ENCODE assay signal across 13 cellular contexts in the genomic region with DNA sequence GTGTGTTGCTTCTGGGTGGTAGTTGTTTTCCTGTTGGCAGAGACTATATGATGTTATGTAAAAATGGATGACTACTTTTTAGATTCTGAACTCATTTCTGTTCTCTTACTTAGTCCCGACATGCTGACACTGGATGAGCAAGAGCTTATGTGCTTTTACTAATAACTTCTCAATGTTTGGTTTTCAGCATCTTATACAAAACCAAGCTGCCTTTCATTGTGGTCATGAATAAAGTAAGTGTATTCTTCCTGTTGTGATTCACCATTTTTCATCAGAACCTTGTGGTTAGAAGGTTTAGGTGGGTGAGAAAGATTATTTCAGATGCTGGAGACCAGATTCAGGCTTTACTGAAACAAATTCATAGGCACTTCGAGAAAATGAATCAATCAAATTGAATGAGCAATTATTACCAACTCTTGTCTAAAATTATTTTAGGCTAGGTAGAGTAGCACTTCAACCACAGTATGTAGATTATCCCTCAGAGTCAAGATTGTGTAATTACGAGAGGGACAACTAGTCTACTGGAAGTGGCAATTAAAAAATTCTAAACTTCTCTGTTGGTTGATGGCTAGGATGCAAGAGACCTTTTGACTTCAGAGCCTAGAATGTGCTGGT. TPM values are rescaled to one million over a fixed set of nuclear protein-coding genes. Genes with fewer than 3 reads are reported as not detected.
DNase-seq lines count a peak whose midpoint lies in the region; ATAC-seq and TF ChIP-seq lines count a peak whose summit lies in the region.
"Had no signal": no experiment of that assay in that cellular context is flagged by ENCODE, and none has a peak within 500 bp of the region (broad histone marks: within the 10 kb centered on the region; RNA-seq: fewer than 3 reads in every experiment).

No MANE protein-coding gene starts in this region.

- ATAC-seq in activated CD4-positive, CD25-positive, alpha-beta regulatory T cell treated with anti-CD3 and anti-CD28 coated beads, Interleukin-2, amount 50 U/mL, for 24 hours, result peak; percentile 91 to 94
- ATAC-seq in central memory CD8-positive, alpha-beta T cell (replicated peaks; ENCODE audit: extremely low read depth, poor library complexity, severe bottlenecking), result peak; percentile 86
- ATAC-seq: right lobe of liver had no signal

- POLR2A ChIA-PET in RWPE1 (lab: Yijun Ruan, JAX; ENCODE audit: low non-redundant PET), result no interaction called here

- no peak overlapping the region for H3K27ac ChIP-seq in RWPE1
- H3K27ac ChIP-seq: 22Rv1, right lobe of liver had no signal

- H3K4me3 ChIP-seq in skeletal muscle cell (ENCODE audit: low read depth, low read length), result no peak overlapping the region
- H3K4me3 ChIP-seq: right lobe of liver had no signal

- peaks cover 71% of the 10 kb centered on the region for H3K36me3 Mint-ChIP-seq in central memory CD8-positive, alpha-beta T cell (ENCODE audit: insufficient read depth)
- H3K36me3 Mint-ChIP-seq in glutamatergic neuron (ENCODE audit: unreplicated experiment), result no peaks in the 10 kb centered on the region

- peaks cover 18% of the 10 kb centered on the region for H3K4me1 Mint-ChIP-seq in central memory CD8-positive, alpha-beta T cell
- no peaks in the 10 kb centered on the region for H3K4me1 Mint-ChIP-seq in glutamatergic neuron (ENCODE audit: low read depth, unreplicated experiment)

- TF ChIP-seq CTCF in RWPE1 (conservative IDR thresholded peaks at IDR 0.05; ENCODE audit: low read depth) (no peak), glutamatergic neuron (IDR thresholded peaks at IDR 0.05; ENCODE audit: partially characterized antibody, unreplicated experiment) (no peak)

- H3K27me3 Mint-ChIP-seq in central memory CD8-positive, alpha-beta T cell, result no peaks in the 10 kb centered on the region
- H3K27me3 Mint-ChIP-seq in glutamatergic neuron (ENCODE audit: unreplicated experiment), result no peaks in the 10 kb centered on the region

- peak overlapping the region; percentile 12 for H3K4me3 Mint-ChIP-seq in central memory CD8-positive, alpha-beta T cell
- H3K4me3 Mint-ChIP-seq in glutamatergic neuron (ENCODE audit: unreplicated experiment), result no peak overlapping the region

- no peaks in the 10 kb centered on the region for H3K9me3 Mint-ChIP-seq in central memory CD8-positive, alpha-beta T cell
- no peaks in the 10 kb centered on the region for H3K9me3 Mint-ChIP-seq in glutamatergic neuron (ENCODE audit: unreplicated experiment)

- CTCF ChIA-PET in RWPE1 (lab: Yijun Ruan, JAX), result no interaction called here

- H3K27ac Mint-ChIP-seq in central memory CD8-positive, alpha-beta T cell (ENCODE audit: low read depth), result peak overlapping the region; percentile 5
- H3K27ac Mint-ChIP-seq in glutamatergic neuron (ENCODE audit: unreplicated experiment), result no peak overlapping the region

- DNase-seq in activated CD4-positive, CD25-positive, alpha-beta regulatory T cell treated with anti-CD3 and anti-CD28 coated beads, Interleukin-2, amount 50 U/mL, for 72 hours, result no peak
- DNase-seq in RWPE1 (ENCODE audit: low spot score), result peak; percentile 32
- no peak for DNase-seq in central memory CD8-positive, alpha-beta T cell (ENCODE audit: low spot score in 2 of 2)
- peak; percentile 77 for DNase-seq in skeletal muscle cell (ENCODE audit: low read depth)
- DNase-seq in glutamatergic neuron, result no peak
- no peak for DNase-seq in effector CD4-positive, alpha-beta T cell
- no peak for DNase-seq in NCI-H748 (lab: John Stamatoyannopoulos, UW; ENCODE audit: unreplicated experiment)
- DNase-seq: activated gamma-delta T cell treated with Interleukin-2 at 50 U/mL for 16 hours, NCI-H2081, right lobe of liver had no signal

RNA-seq across cellular contexts. Expression of gene GPN1, which starts 9.3 kb away (rescaled TPM):
- 37.5 TPM for total RNA-seq in glutamatergic neuron (ENCODE audit: unreplicated experiment)

RNA-seq across cellular contexts. Expression of gene CCDC121, which starts 9.3 kb away (rescaled TPM):
- 5.3 TPM for total RNA-seq in glutamatergic neuron (ENCODE audit: unreplicated experiment)

RNA-seq across cellular contexts. Expression of gene SUPT7L, which starts 25.3 kb away (rescaled TPM):
- 47.4 TPM for total RNA-seq in glutamatergic neuron (ENCODE audit: unreplicated experiment)

RNA-seq across cellular contexts. Expression of gene SLC4A1AP, which starts 25.6 kb away (rescaled TPM):
- 24.7 TPM for total RNA-seq in glutamatergic neuron (ENCODE audit: unreplicated experiment)

RNA-seq across cellular contexts. Expression of gene ZNF512, which starts 55.3 kb away (rescaled TPM):
- 93.1 TPM for total RNA-seq in glutamatergic neuron (ENCODE audit: unreplicated experiment)
- total RNA-seq: G401 had no signal

Comparison
In these comparisons a context has a peak if more than half of its experiments do, and no peak if none do; other contexts are left out.
1. DNase-seq: peak in RWPE1 (single experiment) and skeletal muscle cell (single experiment); none in activated CD4-positive, CD25-positive, alpha-beta regulatory T cell treated with anti-CD3 and anti-CD28 coated beads, Interleukin-2, amount 50 U/mL, for 72 hours (single experiment), central memory CD8-positive, alpha-beta T cell (0 of 2), glutamatergic neuron (single experiment), effector CD4-positive, alpha-beta T cell (single experiment) and NCI-H748 (single experiment).